Comparison of ENCODE assay signal across 7 cellular contexts in genomic region chr1:144551543-144552424, GRCh38. TPM values are rescaled to one million over a fixed set of nuclear protein-coding genes. Genes with fewer than 3 reads are reported as not detected.
DNase-seq lines count a peak whose midpoint lies in the region; ATAC-seq lines count a peak whose summit lies in the region.

No MANE protein-coding gene starts in this region.

- peak overlapping the region; percentile 48 for H3K27ac ChIP-seq in muscle layer of colon (ENCODE audit: low read depth, low read length)

- H3K4me1 Mint-ChIP-seq in stimulated activated effector memory CD8-positive, alpha-beta T cell treated with anti-CD3 and anti-CD28 coated beads, Interleukin-12 subunit alpha, Interleukin-12 subunit beta, amount 100 ng/mL, for 72 hours: peaks cover 16% of the 10 kb centered on the region

- peak; percentile 97 for DNase-seq in NT2/D1 (ENCODE audit: low read depth, low spot score)
- DNase-seq in activated T-cell treated with anti-CD3 and anti-CD28 coated beads, Interleukin-2, amount 50 U/mL, for 48 hours: peak; percentile 89 to 91
- peak; percentile 71 to 94 for DNase-seq in stimulated activated effector memory CD8-positive, alpha-beta T cell treated with anti-CD3 and anti-CD28 coated beads, Interleukin-12 subunit alpha, Interleukin-12 subunit beta, amount 100 ng/mL, for 72 hours (ENCODE audit: low spot score in 2 of 2)

- H3K4me1 ChIP-seq in NT2/D1 (ENCODE audit: insufficient read depth, insufficient read length) (peaks cover 3% of the 10 kb centered on the region), muscle layer of colon (ENCODE audit: insufficient read depth, low read length) (no peaks in the 10 kb centered on the region)

- peak overlapping the region; percentile 95 for H3K4me3 Mint-ChIP-seq in stimulated activated effector memory CD8-positive, alpha-beta T cell treated with anti-CD3 and anti-CD28 coated beads, Interleukin-12 subunit alpha, Interleukin-12 subunit beta, amount 100 ng/mL, for 72 hours

- no peaks in the 10 kb centered on the region for H3K9me3 ChIP-seq in NT2/D1 (ENCODE audit: insufficient read depth, low read length)
- no peaks in the 10 kb centered on the region for H3K9me3 ChIP-seq in muscle layer of colon (ENCODE audit: low read length)

- H3K27ac Mint-ChIP-seq in stimulated activated effector memory CD8-positive, alpha-beta T cell treated with anti-CD3 and anti-CD28 coated beads, Interleukin-12 subunit alpha, Interleukin-12 subunit beta, amount 100 ng/mL, for 72 hours: peak overlapping the region; percentile 99

- H3K9ac ChIP-seq in NT2/D1 (ENCODE audit: insufficient read length, low read depth) (peak overlapping the region; percentile 73), muscle layer of colon (ENCODE audit: low read length) (peak overlapping the region; percentile 22)

- H3K27me3 ChIP-seq in NT2/D1 (ENCODE audit: insufficient read depth, insufficient read length) (no peaks in the 10 kb centered on the region), muscle layer of colon (ENCODE audit: control insufficient read depth in 1 of 2, insufficient read depth in 2 of 2, low read length in 2 of 2) (no peaks in the 10 kb centered on the region)

- peaks cover 24% of the 10 kb centered on the region for H3K36me3 Mint-ChIP-seq in stimulated activated effector memory CD8-positive, alpha-beta T cell treated with anti-CD3 and anti-CD28 coated beads, Interleukin-12 subunit alpha, Interleukin-12 subunit beta, amount 100 ng/mL, for 72 hours

- peak; percentile 48 for ATAC-seq in GM18519 (IDR thresholded peaks at IDR 0.05; ENCODE audit: low FRiP score, unreplicated experiment)
- peak; percentile 46 for ATAC-seq in HG03095 (IDR thresholded peaks at IDR 0.05; ENCODE audit: unreplicated experiment)
- ATAC-seq in esophagus mucosa: peak; percentile 92
- peak; percentile 87 for ATAC-seq in stimulated activated effector memory CD8-positive, alpha-beta T cell treated with anti-CD3 and anti-CD28 coated beads, Interleukin-12 subunit alpha, Interleukin-12 subunit beta, amount 100 ng/mL, for 72 hours

- no peaks in the 10 kb centered on the region for H3K9me3 Mint-ChIP-seq in stimulated activated effector memory CD8-positive, alpha-beta T cell treated with anti-CD3 and anti-CD28 coated beads, Interleukin-12 subunit alpha, Interleukin-12 subunit beta, amount 100 ng/mL, for 72 hours

- H3K36me3 ChIP-seq in NT2/D1 (ENCODE audit: insufficient read depth, insufficient read length, low read length): no peaks in the 10 kb centered on the region
- H3K36me3 ChIP-seq in muscle layer of colon (ENCODE audit: insufficient read depth, low read length): no peaks in the 10 kb centered on the region

- H3K4me3 ChIP-seq in NT2/D1 (ENCODE audit: insufficient read length, low read depth): peak overlapping the region; percentile 20
- peak overlapping the region; percentile 20 to 59 for H3K4me3 ChIP-seq in muscle layer of colon (ENCODE audit: low read depth in 1 of 2, low read length in 2 of 2)

RNA-seq across cellular contexts. Expression of gene PPIAL4F, which starts 40.9 kb away (rescaled TPM):
- not detected for total RNA-seq in esophagus mucosa

Comparison
In these comparisons a context has a peak if more than half of its experiments do, and no peak if none do; other contexts are left out.
1. Peak in every context shown above with its lines: DNase-seq, ATAC-seq, H3K4me3 ChIP-seq and H3K27ac ChIP-seq.